ENCODE assay signal across 18 cellular contexts in genomic region chr6:11211235-11211634, GRCh38. TPM values are rescaled to one million over a fixed set of nuclear protein-coding genes. Genes with fewer than 3 reads are reported as not detected.
DNase-seq lines count a peak whose midpoint lies in the region; ATAC-seq, FAIRE-seq and TF ChIP-seq lines count a peak whose summit lies in the region.
"Had no signal": no experiment of that assay in that cellular context is flagged by ENCODE, and none has a peak within 500 bp of the region (broad histone marks: within the 10 kb centered on the region; RNA-seq: fewer than 3 reads in every experiment).

No MANE protein-coding gene starts in this region.

- WGBS in gastroesophageal sphincter (ENCODE audit: low coverage in 1 of 2), 2 donors, result 90 to 100% methylated on average over 1 to 2 of the region's 3 CpGs
- WGBS in smooth muscle cell (ENCODE audit: low lambda C conversion rate), result 92% methylated on average over 3 of the region's 3 CpGs

- H3F3A ChIP-seq in smooth muscle cell (ENCODE audit: low read depth), result peaks cover 40% of the 10 kb centered on the region

- no peaks in the 10 kb centered on the region for H3K27me3 ChIP-seq in BLaER1 treated with 17β-estradiol and CSF1 and Interleukin-3, amounts not matched to agents 10 nM and 100 nM
- no peaks in the 10 kb centered on the region for H3K27me3 ChIP-seq in gastroesophageal sphincter
- H3K27me3 ChIP-seq in smooth muscle cell (ENCODE audit: low read depth), result no peaks in the 10 kb centered on the region
- H3K27me3 ChIP-seq: brain microvascular endothelial cell had no signal

- H3K27ac ChIP-seq in BLaER1 treated with 17β-estradiol and CSF1 and Interleukin-3, amounts not matched to agents 10 nM and 100 nM, result peak overlapping the region in 1 of 11 experiments; percentile 16; a peak in 1 of 22 replicates
- peak overlapping the region in 3 of 4 donors; percentile 40 to 80 (median 80) for H3K27ac ChIP-seq in gastroesophageal sphincter
- peak overlapping the region; percentile 99 for H3K27ac ChIP-seq in smooth muscle cell (ENCODE audit: low read depth)
- H3K27ac ChIP-seq: brain microvascular endothelial cell had no signal

- H3K27ac Mint-ChIP-seq in progenitor cell of endocrine pancreas, result no peak overlapping the region
- H3K27ac Mint-ChIP-seq: stimulated activated memory B cell treated with anti-CD40 and anti-IgM and Interleukin-4, amounts not matched to agents 10 μg/mL and 1 μg/mL and 100 μg/mL, for 72 hours; T-cell had no signal

- H2AFZ ChIP-seq in smooth muscle cell (ENCODE audit: low read depth), result no peak overlapping the region

- TF ChIP-seq CTCF in gastroesophageal sphincter (IDR thresholded peaks at IDR 0.05) (no peak), smooth muscle cell (IDR thresholded peaks at IDR 0.05; ENCODE audit: borderline replicate concordance, insufficient read depth, poor library complexity, severe bottlenecking) (no peak), progenitor cell of endocrine pancreas (IDR thresholded peaks at IDR 0.05; ENCODE audit: unreplicated experiment) (no peak)

- peaks cover 24% of the 10 kb centered on the region for H3K36me3 Mint-ChIP-seq in progenitor cell of endocrine pancreas (ENCODE audit: insufficient read depth)

- peaks cover 23% of the 10 kb centered on the region for H3K4me1 Mint-ChIP-seq in progenitor cell of endocrine pancreas (ENCODE audit: low read depth)

- H3K27me3 Mint-ChIP-seq in progenitor cell of endocrine pancreas, result peaks cover 13% of the 10 kb centered on the region
- H3K27me3 Mint-ChIP-seq: stimulated activated memory B cell treated with anti-CD40 and anti-IgM and Interleukin-4, amounts not matched to agents 10 μg/mL and 1 μg/mL and 100 μg/mL, for 72 hours; T-cell had no signal

- no peak for ATAC-seq in gastroesophageal sphincter
- ATAC-seq: activated CD4-positive, CD25-positive, alpha-beta regulatory T cell treated with anti-CD3 and anti-CD28 coated beads, Interleukin-2, amount 50 U/mL, for 24 hours; stimulated activated memory B cell treated with anti-CD40 and anti-IgM and Interleukin-4, amounts not matched to agents 10 μg/mL and 1 μg/mL and 100 μg/mL, for 72 hours had no signal

- TF ChIP-seq EP300 in gastroesophageal sphincter (IDR thresholded peaks at IDR 0.05), result no peak

- FAIRE-seq in GM12891 (lab: Jason Lieb, UNC), result no peak

- peaks cover 0 to 82% (median 0%) of the 10 kb centered on the region in 11 experiments; a peak in 7 of 22 replicates for H3K36me3 ChIP-seq in BLaER1 treated with 17β-estradiol and CSF1 and Interleukin-3, amounts not matched to agents 10 nM and 100 nM
- H3K36me3 ChIP-seq in gastroesophageal sphincter (no peaks in the 10 kb centered on the region), smooth muscle cell (ENCODE audit: low read depth) (peaks cover 6% of the 10 kb centered on the region)

- H3K9me3 ChIP-seq in BLaER1 treated with 17β-estradiol and CSF1 and Interleukin-3, amounts not matched to agents 10 nM and 100 nM (replicated peaks in 1 of 11), result no peaks in the 10 kb centered on the region
- H3K9me3 ChIP-seq in gastroesophageal sphincter, result no peaks in the 10 kb centered on the region
- no peaks in the 10 kb centered on the region for H3K9me3 ChIP-seq in smooth muscle cell (replicated peaks; ENCODE audit: low read depth)

- H3K4me3 ChIP-seq in BLaER1 treated with 17β-estradiol and CSF1 and Interleukin-3, amounts not matched to agents 10 nM and 100 nM, result no peak overlapping the region
- H3K4me3 ChIP-seq in Jurkat, Clone E6-1 (ENCODE audit: low read length), result peak overlapping the region; percentile 22
- H3K4me3 ChIP-seq in gastroesophageal sphincter (no peak overlapping the region), smooth muscle cell (no peak overlapping the region)

- H3K9me3 Mint-ChIP-seq in progenitor cell of endocrine pancreas (ENCODE audit: low read depth), result no peaks in the 10 kb centered on the region
- H3K9me3 Mint-ChIP-seq: stimulated activated memory B cell treated with anti-CD40 and anti-IgM and Interleukin-4, amounts not matched to agents 10 μg/mL and 1 μg/mL and 100 μg/mL, for 72 hours; T-cell had no signal

- H4K20me1 ChIP-seq in BLaER1 treated with 17β-estradiol and CSF1 and Interleukin-3, amounts not matched to agents 10 nM and 100 nM, result peaks cover 0 to 56% (median 0%) of the 10 kb centered on the region in 11 experiments; a peak in 2 of 22 replicates
- peaks cover 54% of the 10 kb centered on the region for H4K20me1 ChIP-seq in smooth muscle cell (ENCODE audit: low read depth)

- TF ChIP-seq POLR2A in gastroesophageal sphincter (IDR thresholded peaks at IDR 0.05) (no peak), GM12891 (IDR thresholded peaks at IDR 0.05; ENCODE audit: low read depth, low read length) (no peak)

- H3K4me3 Mint-ChIP-seq in progenitor cell of endocrine pancreas (ENCODE audit: low read depth), result no peak overlapping the region
- H3K4me3 Mint-ChIP-seq: stimulated activated memory B cell treated with anti-CD40 and anti-IgM and Interleukin-4, amounts not matched to agents 10 μg/mL and 1 μg/mL and 100 μg/mL, for 72 hours; T-cell had no signal

- peaks cover 93% of the 10 kb centered on the region for H3K79me2 ChIP-seq in smooth muscle cell (ENCODE audit: low read depth)

- H3K4me1 ChIP-seq in BLaER1 treated with 17β-estradiol and CSF1 and Interleukin-3, amounts not matched to agents 10 nM and 100 nM, result peaks cover 9 to 80% (median 28%) of the 10 kb centered on the region in 10 experiments
- H3K4me1 ChIP-seq in gastroesophageal sphincter, result peaks cover 5 to 82% (median 51%) of the 10 kb centered on the region in 3 donors
- H3K4me1 ChIP-seq in smooth muscle cell (ENCODE audit: low read depth), result peaks cover 45% of the 10 kb centered on the region

- DNase-seq in Jurkat, Clone E6-1 (ENCODE audit: low read depth, low spot score), result peak; percentile 77
- no peak for DNase-seq in smooth muscle cell (lab: John Stamatoyannopoulos, UW; ENCODE audit: unreplicated experiment)
- no peak for DNase-seq in GM12891 (ENCODE audit: insufficient read length, low spot score)
- no peak for DNase-seq in nucleus accumbens (lab: John Stamatoyannopoulos, UW)
- DNase-seq in HK-2 (ENCODE audit: unreplicated experiment), result no peak
- DNase-seq in progenitor cell of endocrine pancreas (ENCODE audit: low spot score, unreplicated experiment), result no peak
- DNase-seq: activated T-cell treated with anti-CD3 and anti-CD28 coated beads, Interleukin-2, amount 50 U/mL, for 48 hours; brain microvascular endothelial cell; Calu3; NCI-H1105; NCI-H226; OCI-M1; stimulated activated CD4-positive, alpha-beta T cell treated with anti-CD3 and anti-CD28 coated beads, Interleukin-4, amount 100 ng/mL, for 1 hour; T-cell had no signal

- H3K4me2 ChIP-seq in BLaER1 treated with 17β-estradiol and CSF1 and Interleukin-3, amounts not matched to agents 10 nM and 100 nM, result peak overlapping the region; percentile 1 to 55 (median 49); a peak in 20 of 22 replicates
- peak overlapping the region; percentile 47 for H3K4me2 ChIP-seq in smooth muscle cell

- no peak overlapping the region for H3K9ac ChIP-seq in BLaER1 treated with 17β-estradiol and CSF1 and Interleukin-3, amounts not matched to agents 10 nM and 100 nM
- peak overlapping the region; percentile 19 for H3K9ac ChIP-seq in smooth muscle cell (ENCODE audit: low read depth)

TF ChIP-seq in GM12891, 5 proteins besides CTCF, POLR2A, EP300 and RAD21:
- no peak for TF ChIP-seq POU2F2 (IDR thresholded peaks at IDR 0.05; ENCODE audit: low read depth, low read length)
- TF ChIP-seq POLR2AphosphoS5 (IDR thresholded peaks at IDR 0.05; ENCODE audit: low read depth, low read length), result no peak
- TF ChIP-seq SPI1 (IDR thresholded peaks at IDR 0.05; ENCODE audit: low read depth, low read length), result no peak
- no peak for TF ChIP-seq TAF1 (IDR thresholded peaks at IDR 0.05; ENCODE audit: low read depth, low read length)
- no peak for TF ChIP-seq PAX5 (IDR thresholded peaks at IDR 0.05; ENCODE audit: insufficient read depth, low read length, severe bottlenecking)

RNA-seq across cellular contexts. Expression of gene NEDD9, which starts 21.2 kb away (rescaled TPM):
- polyA plus RNA-seq in Jurkat, Clone E6-1 (2012; ENCODE audit: insufficient read depth, insufficient read length), result 5.3 TPM
- total RNA-seq in gastroesophageal sphincter, result 10 to 100 TPM; 13.1 to 42.7 (median 26.7) TPM
- total RNA-seq in smooth muscle cell, result 127 and 139 TPM in 2 replicates
- polyA plus RNA-seq in smooth muscle cell, result 75.2 and 85.6 TPM in 2 replicates
- 31.6 TPM for polyA plus RNA-seq in GM12891 (2012; ENCODE audit: low read depth, missing spikeins)
- total RNA-seq in progenitor cell of endocrine pancreas, result 13.6 and 14.1 TPM in 2 replicates
